In genomic region chr1:238191161-238191560, GRCh38 we compare ENCODE assay signal across 26 cellular contexts.
"Had no signal": no experiment of that assay in that cellular context is flagged by ENCODE, and none has a peak within 500 bp of the region (broad histone marks: within the 10 kb centered on the region; RNA-seq: fewer than 3 reads in every experiment).

No MANE protein-coding gene starts in this region.

- ATAC-seq: natural killer cell; right cardiac atrium; sciatic nerve; stimulated activated naive B cell treated with anti-CD40 and anti-IgM and Interleukin-4, amounts not matched to agents 10 μg/mL and 1 μg/mL and 100 μg/mL, for 72 hours; upper lobe of right lung had no signal

- H3K9me3 ChIP-seq: neutrophil, ovary, suprapubic skin, thoracic aorta, tibial artery, upper lobe of right lung had no signal

- H3K4me3 ChIP-seq: left ventricle myocardium inferior, lung, neural progenitor cell, ovary, skin epidermis, suprapubic skin, thoracic aorta, tibial artery, upper lobe of right lung had no signal

- H3K27me3 ChIP-seq: neural progenitor cell, neutrophil, ovary, suprapubic skin, tibial artery, upper lobe of right lung had no signal

- H3K4me1 ChIP-seq: left ventricle myocardium inferior, suprapubic skin, tibial artery, upper lobe of right lung had no signal

- H3K27ac ChIP-seq: left ventricle myocardium inferior, neural progenitor cell, neutrophil, ovary, skin epidermis, suprapubic skin, thoracic aorta, tibial artery, upper lobe of right lung had no signal

- H3K36me3 ChIP-seq: left ventricle myocardium inferior, neural progenitor cell, neutrophil, ovary, suprapubic skin, thoracic aorta, tibial artery, upper lobe of right lung had no signal

- H2AFZ ChIP-seq: neural progenitor cell had no signal

- H3K4me2 ChIP-seq: neural progenitor cell had no signal

- FAIRE-seq: urothelium cell line had no signal

- H3K9ac ChIP-seq: neural progenitor cell had no signal

- DNase-seq: islet precursor cell; left ventricle myocardium inferior; mesendoderm; naive B cell; natural killer cell; nephron progenitor cell; occipital lobe; ovary; retina; right cardiac atrium; stimulated activated CD4-positive, alpha-beta T cell treated with anti-CD3 and anti-CD28 coated beads, Interleukin-12 subunit alpha, Interleukin-12 subunit beta, amount 100 ng/mL, for 4 hours; stimulated activated CD4-positive, alpha-beta T cell treated with anti-CD3 and anti-CD28 coated beads, Interleukin-15, amount 100 ng/mL, for 24 hours; stimulated activated CD4-positive, alpha-beta T cell treated with anti-CD3 and anti-CD28 coated beads, Interleukin-2, amount 100 ng/mL, for 24 hours; stimulated activated CD4-positive, alpha-beta T cell treated with anti-CD3 and anti-CD28 coated beads, Interleukin-4, amount 100 ng/mL, for 1 hour; stimulated activated naive B cell treated with anti-CD40 and anti-IgM and Interleukin-4, amounts not matched to agents 10 μg/mL and 1 μg/mL and 100 μg/mL, for 72 hours; tibial artery; trophoblast cell; upper lobe of right lung had no signal
